In genomic region chr7:100865372-100865911, GRCh38 we compare ENCODE assay signal across 1 cellular context.
TF ChIP-seq lines count a peak whose summit lies in the region.

No MANE protein-coding gene starts in this region.

TF ChIP-seq in H1, 55 proteins besides CTCF, POLR2A, EP300 and RAD21:
- TF ChIP-seq EZH2 (IDR thresholded peaks at IDR 0.05; ENCODE audit: low read depth, low read length, severe bottlenecking) (no peak), MAX (IDR thresholded peaks at IDR 0.05) (no peak), SP2 (IDR thresholded peaks at IDR 0.05; ENCODE audit: low read length) (no peak), CHD1 (IDR thresholded peaks at IDR 0.05; ENCODE audit: low read depth, low read length) (no peak), ASH2L (IDR thresholded peaks at IDR 0.05; ENCODE audit: low read length) (no peak), NANOG (IDR thresholded peaks at IDR 0.05; ENCODE audit: insufficient read depth, low read depth, low read length, poor library complexity, severe bottlenecking) (no peak), CTBP2 (IDR thresholded peaks at IDR 0.05; ENCODE audit: borderline replicate concordance, insufficient read depth, insufficient read length, low read length) (no peak)
- TF ChIP-seq, protein P1, sequence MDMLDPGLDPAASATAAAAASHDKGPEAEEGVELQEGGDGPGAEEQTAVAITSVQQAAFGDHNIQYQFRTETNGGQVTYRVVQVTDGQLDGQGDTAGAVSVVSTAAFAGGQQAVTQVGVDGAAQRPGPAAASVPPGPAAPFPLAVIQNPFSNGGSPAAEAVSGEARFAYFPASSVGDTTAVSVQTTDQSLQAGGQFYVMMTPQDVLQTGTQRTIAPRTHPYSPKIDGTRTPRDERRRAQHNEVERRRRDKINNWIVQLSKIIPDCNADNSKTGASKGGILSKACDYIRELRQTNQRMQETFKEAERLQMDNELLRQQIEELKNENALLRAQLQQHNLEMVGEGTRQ (IDR thresholded peaks at IDR 0.05; ENCODE audit: low read length), result no peak
- TF ChIP-seq, protein P2, sequence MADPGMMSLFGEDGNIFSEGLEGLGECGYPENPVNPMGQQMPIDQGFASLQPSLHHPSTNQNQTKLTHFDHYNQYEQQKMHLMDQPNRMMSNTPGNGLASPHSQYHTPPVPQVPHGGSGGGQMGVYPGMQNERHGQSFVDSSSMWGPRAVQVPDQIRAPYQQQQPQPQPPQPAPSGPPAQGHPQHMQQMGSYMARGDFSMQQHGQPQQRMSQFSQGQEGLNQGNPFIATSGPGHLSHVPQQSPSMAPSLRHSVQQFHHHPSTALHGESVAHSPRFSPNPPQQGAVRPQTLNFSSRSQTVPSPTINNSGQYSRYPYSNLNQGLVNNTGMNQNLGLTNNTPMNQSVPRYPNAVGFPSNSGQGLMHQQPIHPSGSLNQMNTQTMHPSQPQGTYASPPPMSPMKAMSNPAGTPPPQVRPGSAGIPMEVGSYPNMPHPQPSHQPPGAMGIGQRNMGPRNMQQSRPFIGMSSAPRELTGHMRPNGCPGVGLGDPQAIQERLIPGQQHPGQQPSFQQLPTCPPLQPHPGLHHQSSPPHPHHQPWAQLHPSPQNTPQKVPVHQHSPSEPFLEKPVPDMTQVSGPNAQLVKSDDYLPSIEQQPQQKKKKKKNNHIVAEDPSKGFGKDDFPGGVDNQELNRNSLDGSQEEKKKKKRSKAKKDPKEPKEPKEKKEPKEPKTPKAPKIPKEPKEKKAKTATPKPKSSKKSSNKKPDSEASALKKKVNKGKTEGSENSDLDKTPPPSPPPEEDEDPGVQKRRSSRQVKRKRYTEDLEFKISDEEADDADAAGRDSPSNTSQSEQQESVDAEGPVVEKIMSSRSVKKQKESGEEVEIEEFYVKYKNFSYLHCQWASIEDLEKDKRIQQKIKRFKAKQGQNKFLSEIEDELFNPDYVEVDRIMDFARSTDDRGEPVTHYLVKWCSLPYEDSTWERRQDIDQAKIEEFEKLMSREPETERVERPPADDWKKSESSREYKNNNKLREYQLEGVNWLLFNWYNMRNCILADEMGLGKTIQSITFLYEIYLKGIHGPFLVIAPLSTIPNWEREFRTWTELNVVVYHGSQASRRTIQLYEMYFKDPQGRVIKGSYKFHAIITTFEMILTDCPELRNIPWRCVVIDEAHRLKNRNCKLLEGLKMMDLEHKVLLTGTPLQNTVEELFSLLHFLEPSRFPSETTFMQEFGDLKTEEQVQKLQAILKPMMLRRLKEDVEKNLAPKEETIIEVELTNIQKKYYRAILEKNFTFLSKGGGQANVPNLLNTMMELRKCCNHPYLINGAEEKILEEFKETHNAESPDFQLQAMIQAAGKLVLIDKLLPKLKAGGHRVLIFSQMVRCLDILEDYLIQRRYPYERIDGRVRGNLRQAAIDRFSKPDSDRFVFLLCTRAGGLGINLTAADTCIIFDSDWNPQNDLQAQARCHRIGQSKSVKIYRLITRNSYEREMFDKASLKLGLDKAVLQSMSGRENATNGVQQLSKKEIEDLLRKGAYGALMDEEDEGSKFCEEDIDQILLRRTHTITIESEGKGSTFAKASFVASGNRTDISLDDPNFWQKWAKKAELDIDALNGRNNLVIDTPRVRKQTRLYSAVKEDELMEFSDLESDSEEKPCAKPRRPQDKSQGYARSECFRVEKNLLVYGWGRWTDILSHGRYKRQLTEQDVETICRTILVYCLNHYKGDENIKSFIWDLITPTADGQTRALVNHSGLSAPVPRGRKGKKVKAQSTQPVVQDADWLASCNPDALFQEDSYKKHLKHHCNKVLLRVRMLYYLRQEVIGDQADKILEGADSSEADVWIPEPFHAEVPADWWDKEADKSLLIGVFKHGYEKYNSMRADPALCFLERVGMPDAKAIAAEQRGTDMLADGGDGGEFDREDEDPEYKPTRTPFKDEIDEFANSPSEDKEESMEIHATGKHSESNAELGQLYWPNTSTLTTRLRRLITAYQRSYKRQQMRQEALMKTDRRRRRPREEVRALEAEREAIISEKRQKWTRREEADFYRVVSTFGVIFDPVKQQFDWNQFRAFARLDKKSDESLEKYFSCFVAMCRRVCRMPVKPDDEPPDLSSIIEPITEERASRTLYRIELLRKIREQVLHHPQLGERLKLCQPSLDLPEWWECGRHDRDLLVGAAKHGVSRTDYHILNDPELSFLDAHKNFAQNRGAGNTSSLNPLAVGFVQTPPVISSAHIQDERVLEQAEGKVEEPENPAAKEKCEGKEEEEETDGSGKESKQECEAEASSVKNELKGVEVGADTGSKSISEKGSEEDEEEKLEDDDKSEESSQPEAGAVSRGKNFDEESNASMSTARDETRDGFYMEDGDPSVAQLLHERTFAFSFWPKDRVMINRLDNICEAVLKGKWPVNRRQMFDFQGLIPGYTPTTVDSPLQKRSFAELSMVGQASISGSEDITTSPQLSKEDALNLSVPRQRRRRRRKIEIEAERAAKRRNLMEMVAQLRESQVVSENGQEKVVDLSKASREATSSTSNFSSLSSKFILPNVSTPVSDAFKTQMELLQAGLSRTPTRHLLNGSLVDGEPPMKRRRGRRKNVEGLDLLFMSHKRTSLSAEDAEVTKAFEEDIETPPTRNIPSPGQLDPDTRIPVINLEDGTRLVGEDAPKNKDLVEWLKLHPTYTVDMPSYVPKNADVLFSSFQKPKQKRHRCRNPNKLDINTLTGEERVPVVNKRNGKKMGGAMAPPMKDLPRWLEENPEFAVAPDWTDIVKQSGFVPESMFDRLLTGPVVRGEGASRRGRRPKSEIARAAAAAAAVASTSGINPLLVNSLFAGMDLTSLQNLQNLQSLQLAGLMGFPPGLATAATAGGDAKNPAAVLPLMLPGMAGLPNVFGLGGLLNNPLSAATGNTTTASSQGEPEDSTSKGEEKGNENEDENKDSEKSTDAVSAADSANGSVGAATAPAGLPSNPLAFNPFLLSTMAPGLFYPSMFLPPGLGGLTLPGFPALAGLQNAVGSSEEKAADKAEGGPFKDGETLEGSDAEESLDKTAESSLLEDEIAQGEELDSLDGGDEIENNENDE (IDR thresholded peaks at IDR 0.05; ENCODE audit: insufficient replicate concordance, low read length), result no peak
- TF ChIP-seq, protein P3, sequence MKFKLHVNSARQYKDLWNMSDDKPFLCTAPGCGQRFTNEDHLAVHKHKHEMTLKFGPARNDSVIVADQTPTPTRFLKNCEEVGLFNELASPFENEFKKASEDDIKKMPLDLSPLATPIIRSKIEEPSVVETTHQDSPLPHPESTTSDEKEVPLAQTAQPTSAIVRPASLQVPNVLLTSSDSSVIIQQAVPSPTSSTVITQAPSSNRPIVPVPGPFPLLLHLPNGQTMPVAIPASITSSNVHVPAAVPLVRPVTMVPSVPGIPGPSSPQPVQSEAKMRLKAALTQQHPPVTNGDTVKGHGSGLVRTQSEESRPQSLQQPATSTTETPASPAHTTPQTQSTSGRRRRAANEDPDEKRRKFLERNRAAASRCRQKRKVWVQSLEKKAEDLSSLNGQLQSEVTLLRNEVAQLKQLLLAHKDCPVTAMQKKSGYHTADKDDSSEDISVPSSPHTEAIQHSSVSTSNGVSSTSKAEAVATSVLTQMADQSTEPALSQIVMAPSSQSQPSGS (IDR thresholded peaks at IDR 0.05; ENCODE audit: low read length), result no peak
